ENCODE assay signal across 20 cellular contexts in the genomic region with DNA sequence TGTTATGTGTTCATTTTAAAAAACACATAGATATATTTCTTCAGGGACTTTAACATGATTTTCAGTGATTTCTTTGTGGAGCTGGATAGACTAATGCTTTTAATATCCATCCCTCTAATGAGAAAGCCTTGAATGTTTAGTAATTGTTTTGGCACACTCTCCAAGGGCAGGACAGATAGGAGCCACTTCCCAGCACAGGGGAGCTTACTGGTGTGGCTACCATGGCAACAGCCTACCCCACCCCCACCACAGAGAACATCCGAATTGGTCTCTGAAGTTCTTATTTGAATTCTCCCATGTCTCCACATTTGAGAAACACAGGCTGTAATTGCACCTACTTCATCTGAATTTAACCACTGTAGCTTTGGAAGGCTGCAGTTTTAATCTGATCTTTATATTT.
DNase-seq lines count a peak whose midpoint lies in the region; ATAC-seq, FAIRE-seq and TF ChIP-seq lines count a peak whose summit lies in the region.
"Had no signal": no experiment of that assay in that cellular context is flagged by ENCODE, and none has a peak within 500 bp of the region (broad histone marks: within the 10 kb centered on the region; RNA-seq: fewer than 3 reads in every experiment).

No MANE protein-coding gene starts in this region.

- H3K4me1 ChIP-seq in H9 (ENCODE audit: insufficient read depth, low read length) (no peaks in the 10 kb centered on the region), mesenchymal stem cell (ENCODE audit: control insufficient read depth, insufficient read depth, low read depth, low read length) (no peaks in the 10 kb centered on the region), kidney (ENCODE audit: control insufficient read depth in 1 of 2, insufficient read depth in 1 of 2, low read depth in 1 of 2, low read length in 2 of 2) (no peaks in the 10 kb centered on the region)
- H3K4me1 ChIP-seq: colonic mucosa, tibial nerve had no signal

- no peak overlapping the region for H3K4me3 Mint-ChIP-seq in H9
- H3K4me3 Mint-ChIP-seq: T-cell had no signal

- peaks cover 10 to 13% of the 10 kb centered on the region in 2 experiments for H3K4me1 Mint-ChIP-seq in H9
- H3K4me1 Mint-ChIP-seq: T-cell had no signal

- H3K9ac ChIP-seq in H9 (ENCODE audit: extremely low read depth, insufficient read length, low read length) (no peak overlapping the region), mesenchymal stem cell (ENCODE audit: low read length) (no peak overlapping the region), kidney (ENCODE audit: low read length in 2 of 2) (no peak overlapping the region)

- H3K4me3 ChIP-seq in fibroblast of the aortic adventitia (ENCODE audit: low read depth, low read length) = no peak overlapping the region
- no peak overlapping the region for H3K4me3 ChIP-seq in mesenchymal stem cell (ENCODE audit: insufficient read depth in 1 of 2, low read depth in 1 of 2, low read length in 2 of 2)
- H3K4me3 ChIP-seq in kidney (ENCODE audit: low read length in 2 of 2) = no peak overlapping the region
- H3K4me3 ChIP-seq: colonic mucosa, tibial nerve had no signal

- H3K9me3 ChIP-seq in H9 (ENCODE audit: control insufficient read depth, low read depth, low read length) (no peaks in the 10 kb centered on the region), mesenchymal stem cell (ENCODE audit: control insufficient read depth, low read length) (no peaks in the 10 kb centered on the region), kidney (ENCODE audit: control insufficient read depth in 1 of 2, low read length in 2 of 2) (no peaks in the 10 kb centered on the region)
- H3K9me3 ChIP-seq: colonic mucosa, tibial nerve had no signal

- no peak overlapping the region for H2AFZ ChIP-seq in H9 (ENCODE audit: low read length)
- no peak overlapping the region for H2AFZ ChIP-seq in mesenchymal stem cell (ENCODE audit: low read depth, low read length)

- H4K8ac ChIP-seq in H9 (replicated peaks; ENCODE audit: insufficient read length, low read depth, low read length) = no peak overlapping the region
- no peak overlapping the region for H4K8ac ChIP-seq in mesenchymal stem cell (ENCODE audit: low read length)

- H3K4me2 ChIP-seq in H9 (ENCODE audit: insufficient read depth, insufficient read length, low read length) = no peak overlapping the region
- H3K4me2 ChIP-seq in mesenchymal stem cell (ENCODE audit: low read length, poor library complexity, severe bottlenecking) = no peak overlapping the region

- H2BK15ac ChIP-seq in H9 (ENCODE audit: low read depth, low read length) (no peak overlapping the region), mesenchymal stem cell (ENCODE audit: low read depth, poor library complexity, severe bottlenecking) (no peak overlapping the region)

- no peak overlapping the region for H3K18ac ChIP-seq in H9 (ENCODE audit: insufficient read length, low read depth, low read length)
- H3K18ac ChIP-seq in mesenchymal stem cell (ENCODE audit: low read depth in 1 of 2, low read length in 2 of 2) = no peak overlapping the region

- H3K23ac ChIP-seq in H9 (ENCODE audit: insufficient read length, low read depth, low read length) (no peak overlapping the region), mesenchymal stem cell (ENCODE audit: low read length in 2 of 2) (no peak overlapping the region)

- H3K14ac ChIP-seq in H9 (ENCODE audit: insufficient read depth, low read length) (no peak overlapping the region), mesenchymal stem cell (ENCODE audit: low read length in 2 of 2) (no peak overlapping the region)

- H3K9me3 Mint-ChIP-seq in H9 = peaks cover 8% of the 10 kb centered on the region in 2 experiments

- H2BK120ac ChIP-seq in H9 (ENCODE audit: low read depth, low read length, poor library complexity, severe bottlenecking) = no peak overlapping the region
- no peak overlapping the region for H2BK120ac ChIP-seq in mesenchymal stem cell (ENCODE audit: low read depth, low read length)

- H3K27ac ChIP-seq in H9 (ENCODE audit: insufficient read length, low read depth, low read length) (no peak overlapping the region), mesenchymal stem cell (ENCODE audit: low read length, poor library complexity, severe bottlenecking) (no peak overlapping the region), kidney (ENCODE audit: low read depth in 2 of 2, low read length in 2 of 2) (no peak overlapping the region)
- H3K27ac ChIP-seq: colonic mucosa, tibial nerve had no signal

- H3T11ph ChIP-seq in H9 (ENCODE audit: low read length) = no peak overlapping the region

- no peaks in the 10 kb centered on the region for H3K79me2 ChIP-seq in H9 (ENCODE audit: insufficient read depth, low read length)

- no peak overlapping the region for H2BK20ac ChIP-seq in H9 (ENCODE audit: low read depth, low read length, poor library complexity, severe bottlenecking)

- no peak overlapping the region for H4K91ac ChIP-seq in H9 (ENCODE audit: insufficient read length, low read depth, low read length)
- no peak overlapping the region for H4K91ac ChIP-seq in mesenchymal stem cell (ENCODE audit: low read length)

- H3K79me1 ChIP-seq in H9 (ENCODE audit: insufficient read depth, low read depth, low read length, poor library complexity, severe bottlenecking) (no peaks in the 10 kb centered on the region), mesenchymal stem cell (replicated peaks; ENCODE audit: low read length, poor library complexity, severe bottlenecking) (no peaks in the 10 kb centered on the region)

- no peak overlapping the region for H4K5ac ChIP-seq in H9 (ENCODE audit: insufficient read length, low read depth, low read length)

- H3K36me3 ChIP-seq in mesenchymal stem cell (ENCODE audit: control insufficient read depth in 1 of 2, insufficient read depth in 2 of 2, low read depth in 1 of 2, low read length in 2 of 2) (no peaks in the 10 kb centered on the region), kidney (ENCODE audit: control insufficient read depth in 1 of 2, insufficient read depth in 2 of 2, low read length in 2 of 2) (no peaks in the 10 kb centered on the region)
- H3K36me3 ChIP-seq: colonic mucosa, tibial nerve had no signal

- H3K27me3 Mint-ChIP-seq in H9 (ENCODE audit: low read depth) = no peaks in the 10 kb centered on the region
- H3K27me3 Mint-ChIP-seq: T-cell had no signal

- no peak overlapping the region for H3K56ac ChIP-seq in H9 (ENCODE audit: insufficient read length, low read depth, low read length)

- ATAC-seq in GM19455 (IDR thresholded peaks at IDR 0.05; ENCODE audit: unreplicated experiment) (no peak), GM19035 (IDR thresholded peaks at IDR 0.05; ENCODE audit: unreplicated experiment) (no peak)
- ATAC-seq: T-cell had no signal

- H2BK12ac ChIP-seq in H9 (ENCODE audit: insufficient read length, low read depth, low read length) (no peak overlapping the region), mesenchymal stem cell (ENCODE audit: low read length in 2 of 2) (no peak overlapping the region)

- H3K4ac ChIP-seq in H9 (ENCODE audit: low read depth, low read length) (no peak overlapping the region), mesenchymal stem cell (ENCODE audit: low read depth in 1 of 2, low read length in 2 of 2) (no peak overlapping the region)

- H2BK5ac ChIP-seq in H9 (ENCODE audit: insufficient read length, low read length) = no peak overlapping the region
- no peak overlapping the region for H2BK5ac ChIP-seq in mesenchymal stem cell (ENCODE audit: low read depth, low read length, poor library complexity, severe bottlenecking)

- H3K23me2 ChIP-seq in H9 (ENCODE audit: insufficient read length, low read depth, low read length, poor library complexity, severe bottlenecking) = no peaks in the 10 kb centered on the region

- peak; percentile 39 for DNase-seq in H9
- DNase-seq in amniotic epithelial cell (ENCODE audit: low read depth) = peak; percentile 55
- DNase-seq in fibroblast of the aortic adventitia (ENCODE audit: low read depth) = peak; percentile 27
- DNase-seq in mesenchymal stem cell = peak; percentile 27
- no peak for DNase-seq in LoVo (ENCODE audit: low spot score)
- DNase-seq in kidney = no peak
- DNase-seq: colonic mucosa; EL; foreskin fibroblast; Karpas-422; NCI-H1048; NCI-H2029; NCI-H524; stimulated activated naive CD4-positive, alpha-beta T cell; T-cell had no signal

- H3K36me3 Mint-ChIP-seq in H9 (ENCODE audit: insufficient read depth in 1 of 3, low read depth in 3 of 3) = peaks cover 7 to 22% (median 7%) of the 10 kb centered on the region in 3 experiments
- H3K36me3 Mint-ChIP-seq: T-cell had no signal

- H3K27ac Mint-ChIP-seq in H9 = no peak overlapping the region
- H3K27ac Mint-ChIP-seq: T-cell had no signal

- H3K27me3 ChIP-seq in H9 (ENCODE audit: insufficient read depth, low read length) = no peaks in the 10 kb centered on the region
- no peaks in the 10 kb centered on the region for H3K27me3 ChIP-seq in mesenchymal stem cell (ENCODE audit: control insufficient read depth in 1 of 2, insufficient read depth in 1 of 2, low read length in 2 of 2)
- H3K27me3 ChIP-seq: colonic mucosa, tibial nerve had no signal

- no peak for TF ChIP-seq CTCF in H9 (conservative IDR thresholded peaks at IDR 0.05)
- no peak for TF ChIP-seq CTCF in fibroblast of the aortic adventitia (IDR thresholded peaks at IDR 0.05; ENCODE audit: insufficient read depth, low read length)
- TF ChIP-seq CTCF in kidney (IDR thresholded peaks at IDR 0.05; ENCODE audit: borderline replicate concordance, extremely low read depth, insufficient read depth) = no peak

- WGBS in H9 (ENCODE audit: extremely low coverage, insufficient read length, low lambda C conversion rate) = no CpG with 5 or more reads among the region's 1 CpG
- WGBS in mesenchymal stem cell = 60% methylated on average over 1 of the region's 1 CpG

- no peaks in the 10 kb centered on the region for H4K20me1 ChIP-seq in H9 (ENCODE audit: control insufficient read depth, insufficient read depth, insufficient read length)

- intact Hi-C loops in kidney (cut with DNase I) = no loop called here

- H2AK5ac ChIP-seq in H9 (ENCODE audit: insufficient read length, low read length) (no peak overlapping the region), mesenchymal stem cell (ENCODE audit: low read length, severe bottlenecking) (no peak overlapping the region)

- FAIRE-seq in kidney (lab: Jason Lieb, UNC) = no peak
- FAIRE-seq: endometrium, HTR-8/SVneo had no signal

Comparison
In these comparisons a context has a peak if more than half of its experiments do, and no peak if none do; other contexts are left out.
1. DNase-seq: peak in H9 (single experiment), amniotic epithelial cell (single experiment), fibroblast of the aortic adventitia (single experiment) and mesenchymal stem cell (single experiment); none in LoVo (single experiment) and kidney (single experiment).